In genomic region chr14:24279301-24280186, GRCh38 we compare ENCODE assay signal across 9 cellular contexts. TPM values are rescaled to one million over a fixed set of nuclear protein-coding genes. Genes with fewer than 3 reads are reported as not detected.
DNase-seq lines count a peak whose midpoint lies in the region; ATAC-seq, FAIRE-seq and TF ChIP-seq lines count a peak whose summit lies in the region.
"Had no signal": no experiment of that assay in that cellular context is flagged by ENCODE, and none has a peak within 500 bp of the region (broad histone marks: within the 10 kb centered on the region; RNA-seq: fewer than 3 reads in every experiment).

No MANE protein-coding gene starts in this region.

- no peak overlapping the region for H2AFZ ChIP-seq in neural progenitor cell (replicated peaks)

- H3F3A ChIP-seq in neural progenitor cell (ENCODE audit: low read depth) = no peaks in the 10 kb centered on the region

- H3K4me2 ChIP-seq in neural progenitor cell = no peak overlapping the region

- H3K4me1 Mint-ChIP-seq in HFFc6 (ENCODE audit: low read depth) (peaks cover 26% of the 10 kb centered on the region), neural progenitor cell (no peaks in the 10 kb centered on the region)
- H3K4me1 Mint-ChIP-seq: neural crest cell had no signal

- DNase-seq in HFFc6 = no peak
- DNase-seq in RCC 7860 (ENCODE audit: low spot score) = peak; percentile 3
- peak; percentile 42 to 69 (median 63) for DNase-seq in body of pancreas
- DNase-seq in neural progenitor cell (ENCODE audit: low spot score) = no peak
- DNase-seq in amniotic stem cell (lab: John Stamatoyannopoulos, UW) = no peak
- no peak for DNase-seq in SKM-1 treated with dmso at 0.1 percent for 144 hours (lab: John Stamatoyannopoulos, UW; ENCODE audit: unreplicated experiment)
- no peak for DNase-seq in HuH-7 (ENCODE audit: low spot score)

- H3K27me3 ChIP-seq in body of pancreas = no peaks in the 10 kb centered on the region
- no peaks in the 10 kb centered on the region for H3K27me3 ChIP-seq in neural progenitor cell

- WGBS in body of pancreas, 2 donors = 54 to 56% methylated on average over 11 of the region's 11 CpGs

- no peak overlapping the region for H3K4me3 Mint-ChIP-seq in HFFc6
- no peak overlapping the region for H3K4me3 Mint-ChIP-seq in neural progenitor cell
- H3K4me3 Mint-ChIP-seq: neural crest cell had no signal

- H3K27ac Mint-ChIP-seq in HFFc6 = peak overlapping the region; percentile 54
- H3K27ac Mint-ChIP-seq in neural progenitor cell = no peak overlapping the region

- TF ChIP-seq CTCF in GM12874 (IDR thresholded peaks at IDR 0.05; ENCODE audit: insufficient read depth, low read depth, low read length) = peak; percentile 46
- TF ChIP-seq CTCF in HFFc6 (IDR thresholded peaks at IDR 0.05) = peak; percentile 62
- peak in 5 of 7 experiments; percentile 28 to 54 (median 39) for TF ChIP-seq CTCF in body of pancreas (IDR thresholded peaks at IDR 0.05)
- TF ChIP-seq CTCF in neural progenitor cell (IDR thresholded peaks at IDR 0.05) = peak; percentile 11

- FAIRE-seq in RCC 7860 (lab: Jason Lieb, UNC) = no peak

- no peaks in the 10 kb centered on the region for H3K9me3 Mint-ChIP-seq in HFFc6
- no peaks in the 10 kb centered on the region for H3K9me3 Mint-ChIP-seq in neural progenitor cell
- H3K9me3 Mint-ChIP-seq: neural crest cell had no signal

- no peaks in the 10 kb centered on the region for H3K79me2 ChIP-seq in neural progenitor cell (ENCODE audit: low read depth)

- H3K27me3 Mint-ChIP-seq in HFFc6 (ENCODE audit: insufficient read depth) (no peaks in the 10 kb centered on the region; the same call in 1 of the 2 replicates), neural progenitor cell (ENCODE audit: insufficient read depth, low read depth) (peaks cover 2% of the 10 kb centered on the region)

- H3K4me3 ChIP-seq in body of pancreas = no peak overlapping the region
- H3K4me3 ChIP-seq in neural progenitor cell = no peak overlapping the region

- H3K36me3 ChIP-seq in body of pancreas (replicated peaks in 1 of 2; ENCODE audit: insufficient read depth in 1 of 2, low read depth in 2 of 2) (no peaks in the 10 kb centered on the region), neural progenitor cell (no peaks in the 10 kb centered on the region)

- H3K9me3 ChIP-seq in body of pancreas = no peaks in the 10 kb centered on the region
- H3K9me3 ChIP-seq in neural progenitor cell (ENCODE audit: low read depth) = no peaks in the 10 kb centered on the region

- H3K36me3 Mint-ChIP-seq in HFFc6 (ENCODE audit: low read depth) = no peaks in the 10 kb centered on the region
- H3K36me3 Mint-ChIP-seq in neural progenitor cell = no peaks in the 10 kb centered on the region

- H3K9ac ChIP-seq in neural progenitor cell = no peak overlapping the region

- H3K27ac ChIP-seq in body of pancreas = peak overlapping the region in 3 of 4 donors; percentile 20 to 62 (median 48)
- no peak overlapping the region for H3K27ac ChIP-seq in neural progenitor cell

- intact Hi-C loops in body of pancreas (cut with DNase I) = no loop called here

- peak; percentile 70 for ATAC-seq in body of pancreas

- peaks cover 19% of the 10 kb centered on the region for H3K4me1 ChIP-seq in body of pancreas
- no peaks in the 10 kb centered on the region for H3K4me1 ChIP-seq in neural progenitor cell

- no peaks in the 10 kb centered on the region for H4K20me1 ChIP-seq in neural progenitor cell (ENCODE audit: low read depth)

- TF ChIP-seq POLR2A in body of pancreas (IDR thresholded peaks at IDR 0.05) = no peak

RNA-seq across cellular contexts. Expression of gene RABGGTA, which starts 8.1 kb away (rescaled TPM):
- 10 to 100 TPM; 25.4 to 31.4 (median 27.3) TPM for total RNA-seq in HFFc6 (2021; fragmentation: NEBNext Ultra II Directional; extraction: Animal tissue kit (Norgen Biotek cat#: 25700))
- total RNA-seq in body of pancreas (10 to 100 TPM; 18.4 to 90.0 TPM), neural progenitor cell (ENCODE audit: low replicate concordance) (7.1 and 22.9 TPM in 2 replicates)

RNA-seq across cellular contexts. Expression of gene TGM1, which starts 16.6 kb away (rescaled TPM):
- total RNA-seq in HFFc6 (2021; fragmentation: NEBNext Ultra II Directional; extraction: Animal tissue kit (Norgen Biotek cat#: 25700)) = 1 to 10 TPM in 5 of 6 experiments, under 1 TPM in 1; 0.97 to 2.9 (median 1.3) TPM
- total RNA-seq in body of pancreas (10 to 100 TPM in 1 of 2 donors, 1 to 10 TPM in 1; 2.9 to 13.8 TPM), neural progenitor cell (ENCODE audit: low replicate concordance) (2.6 and 4.9 TPM in 2 replicates)

RNA-seq across cellular contexts. Expression of gene DHRS1, which starts 20.0 kb away (rescaled TPM):
- 10 to 100 TPM; 32.9 to 42.2 (median 39.1) TPM for total RNA-seq in HFFc6 (2021; fragmentation: NEBNext Ultra II Directional; extraction: Animal tissue kit (Norgen Biotek cat#: 25700))
- total RNA-seq in body of pancreas (10 to 100 TPM; 18.8 to 31.4 TPM), neural progenitor cell (ENCODE audit: low replicate concordance) (19.7 and 27.4 TPM in 2 replicates)

RNA-seq across cellular contexts. Expression of gene NOP9, which starts 20.1 kb away (rescaled TPM):
- 10 to 100 TPM; 25.4 to 31.1 (median 28.1) TPM for total RNA-seq in HFFc6 (2021; fragmentation: NEBNext Ultra II Directional; extraction: Animal tissue kit (Norgen Biotek cat#: 25700))
- total RNA-seq in body of pancreas (10 to 100 TPM; 10.6 to 12.2 TPM), neural progenitor cell (ENCODE audit: low replicate concordance) (14.8 and 24.7 TPM in 2 replicates)

RNA-seq across cellular contexts. Expression of gene CIDEB, which starts 28.2 kb away (rescaled TPM):
- total RNA-seq in HFFc6 (2021; fragmentation: NEBNext Ultra II Directional; extraction: Animal tissue kit (Norgen Biotek cat#: 25700)) = under 1 TPM in 5 of 6 experiments, not detected in 1; 0.17 to 0.40 (median 0.20) TPM
- total RNA-seq in body of pancreas = 10 to 100 TPM; 19.1 to 34.0 TPM
- 0.12 TPM in 1 of 2 replicates, not detected in the other for total RNA-seq in neural progenitor cell (ENCODE audit: low replicate concordance)
- total RNA-seq: neural crest cell had no signal

Comparison
In these comparisons a context has a peak if more than half of its experiments do, and no peak if none do; other contexts are left out.
1. CTCF ChIP-seq: peak in every context shown above with its lines; median percentile 62 in HFFc6; 46 in GM12874; 39 in body of pancreas; 11 in neural progenitor cell.
2. DNase-seq: peak in RCC 7860 (single experiment) and body of pancreas (4 of 4); none in HFFc6 (single experiment), neural progenitor cell (single experiment), amniotic stem cell (single experiment), SKM-1 treated with dmso at 0.1 percent for 144 hours (single experiment) and HuH-7 (single experiment).